8 cellular contexts compared by ENCODE assay signal in genomic region chr12:34219046-34219770, GRCh38.
DNase-seq lines count a peak whose midpoint lies in the region; ATAC-seq, FAIRE-seq and TF ChIP-seq lines count a peak whose summit lies in the region.

No MANE protein-coding gene starts in this region.

- H3K4me3 ChIP-seq in adipocyte (ENCODE audit: low read length): peak overlapping the region; percentile 52
- peak overlapping the region; percentile 18 to 38 for H3K4me3 ChIP-seq in prostate gland

- no peaks in the 10 kb centered on the region for H3K36me3 ChIP-seq in adipocyte (ENCODE audit: control insufficient read depth, insufficient read depth, low read length, severe bottlenecking)
- no peaks in the 10 kb centered on the region for H3K36me3 ChIP-seq in prostate gland

- peak overlapping the region in 1 of 2 donors; percentile 14 for H3K27ac ChIP-seq in prostate gland
- no peak overlapping the region for H3K27ac ChIP-seq in substantia nigra (ENCODE audit: low read depth, low read length, poor library complexity, severe bottlenecking)

- intact Hi-C loops in prostate gland (cut with DNase I): loop anchor here (5.0 kb wide), 1 partner anchor 1462 kb away; the partner anchor contains the start of gene YARS2

- WGBS in prostate gland: 59% methylated on average over 40 of the region's 42 CpGs

- DNase-seq in adipocyte (ENCODE audit: low read depth): no peak
- no peak for DNase-seq in prostate gland (ENCODE audit: low spot score)
- no peak for DNase-seq in substantia nigra (lab: John Stamatoyannopoulos, UW)
- DNase-seq in NCI-H2107 treated with DMSO at 0.1 percent for 48 hours (lab: John Stamatoyannopoulos, UW; ENCODE audit: unreplicated experiment): no peak
- no peak for DNase-seq in H54 (ENCODE audit: insufficient read length, low spot score)
- no peak for DNase-seq in G401 (ENCODE audit: low spot score)

- FAIRE-seq in H54 (lab: Jason Lieb, UNC): no peak

- ATAC-seq in GM18508 (IDR thresholded peaks at IDR 0.05; ENCODE audit: insufficient read depth, unreplicated experiment) (peak; percentile 15), HG03103 (IDR thresholded peaks at IDR 0.05; ENCODE audit: low read depth, unreplicated experiment) (peak; percentile 28)

- in situ Hi-C loops in G401 (cut with HindIII; ENCODE audit: low sequenced_read_pairs): no loop called here

- TF ChIP-seq POLR2A in prostate gland (IDR thresholded peaks at IDR 0.05) (no peak), H54 (IDR thresholded peaks at IDR 0.05; ENCODE audit: low read depth, low read length) (no peak)

- no peaks in the 10 kb centered on the region for H3K9me3 ChIP-seq in adipocyte (ENCODE audit: control insufficient read depth, low read length)
- no peaks in the 10 kb centered on the region for H3K9me3 ChIP-seq in prostate gland

- no peak overlapping the region for H3K9ac ChIP-seq in adipocyte (ENCODE audit: low read length)

- H3K27me3 ChIP-seq in adipocyte (replicated peaks; ENCODE audit: control insufficient read depth, insufficient read depth, low read length) (peaks cover 10% of the 10 kb centered on the region), prostate gland (replicated peaks; ENCODE audit: insufficient read depth) (no peaks in the 10 kb centered on the region)

- H3K4me1 ChIP-seq in adipocyte (ENCODE audit: control insufficient read depth, insufficient read depth, low read length) (peaks cover 3% of the 10 kb centered on the region), prostate gland (replicated peaks) (no peaks in the 10 kb centered on the region)

- TF ChIP-seq CTCF in prostate gland (IDR thresholded peaks at IDR 0.05): no peak
